Comparison of ENCODE assay signal across 2 cellular contexts in genomic region chr11:10355257-10355661, GRCh38.
TF ChIP-seq lines count a peak whose summit lies in the region.

No MANE protein-coding gene starts in this region.

TF ChIP-seq in SK-N-SH treated with all-trans-retinoic acid at 6 μM for 48 hours, 23 proteins besides CTCF, POLR2A, EP300 and RAD21 (continued from another document):
- no peak for TF ChIP-seq TOX (CRISPR knock-in tag; IDR thresholded peaks at IDR 0.05; ENCODE audit: borderline replicate concordance)

TF ChIP-seq in K562, 482 proteins besides CTCF, POLR2A, EP300 and RAD21 (continued from another document):
- TF ChIP-seq PBX2 (CRISPR knock-in tag; IDR thresholded peaks at IDR 0.05; ENCODE audit: low read depth) (no peak), PBX2 (tag; conservative IDR thresholded peaks at IDR 0.05; ENCODE audit: low read depth) (peak; percentile 85), E2F8 (IDR thresholded peaks at IDR 0.05; ENCODE audit: low read depth, partially characterized antibody) (no peak), ZNF589 (CRISPR knock-in tag; IDR thresholded peaks at IDR 0.05; ENCODE audit: low read depth) (no peak), GATAD2A (IDR thresholded peaks at IDR 0.05) (no peak), XRCC4 (IDR thresholded peaks at IDR 0.05; ENCODE audit: extremely low read depth, insufficient read depth, insufficient read length) (no peak)
